In genomic region chr19:10653732-10654609, GRCh38 we compare ENCODE assay signal across 8 cellular contexts. TPM values are rescaled to one million over a fixed set of nuclear protein-coding genes. Genes with fewer than 3 reads are reported as not detected.
DNase-seq lines count a peak whose midpoint lies in the region; ATAC-seq and TF ChIP-seq lines count a peak whose summit lies in the region.

Gene ILF3 (plus strand): TSS chr19:10654346. CDS start chr19:10670606, 16,260 bp downstream.

- H3K27me3 ChIP-seq in HUES64 (ENCODE audit: insufficient read depth, low read length) (no peaks in the 10 kb centered on the region), OCI-LY1 (ENCODE audit: insufficient read depth, low read length) (no peaks in the 10 kb centered on the region)

- peaks cover 7% of the 10 kb centered on the region for H3K4me1 Mint-ChIP-seq in Calu3 (ENCODE audit: low read depth, unreplicated experiment)

- peak; percentile 71 for ATAC-seq in GM21447 (IDR thresholded peaks at IDR 0.05; ENCODE audit: unreplicated experiment)

- no peaks in the 10 kb centered on the region for H4K20me1 ChIP-seq in OCI-LY1 (ENCODE audit: insufficient read depth, low read length)

- TF ChIP-seq CTCF in Calu3 (IDR thresholded peaks at IDR 0.05; ENCODE audit: unreplicated experiment), result no peak
- no peak for TF ChIP-seq CTCF in OCI-LY1 (IDR thresholded peaks at IDR 0.05; ENCODE audit: low read length)

- under 1% methylated on average over 88 of the region's 91 CpGs for WGBS in HUES64

- in situ Hi-C loops in endometrial microvascular endothelial cells (cut with HindIII; ENCODE audit: inconsistent ontology term, low pct_unique_long_range_greater_than_20kb, low sequenced_read_pairs), result no loop called here

- no TSS peak for BruUV-seq in Calu3 (replicated peaks; lab: Mats Ljungman, UMichigan)

- H3K36me3 Mint-ChIP-seq in Calu3 (ENCODE audit: insufficient read depth, unreplicated experiment), result peaks cover 51% of the 10 kb centered on the region

- no peaks in the 10 kb centered on the region for H3F3A ChIP-seq in OCI-LY1 (ENCODE audit: insufficient read depth, low read length)

- H3K4me2 ChIP-seq in OCI-LY1 (ENCODE audit: low read length), result peak within 1 kb of the TSS; percentile 92

- peak within 1 kb of the TSS; percentile 84 for H3K4me3 ChIP-seq in HUES64 (ENCODE audit: low read length)
- peak within 1 kb of the TSS; percentile 98 for H3K4me3 ChIP-seq in OCI-LY1 (ENCODE audit: low read depth, low read length, poor library complexity, severe bottlenecking)

- H3K9ac ChIP-seq in HUES64 (ENCODE audit: low read depth, low read length) (peak within 1 kb of the TSS; percentile 100), OCI-LY1 (ENCODE audit: low read length) (peak within 1 kb of the TSS; percentile 97)

- peak; percentile 95 for DNase-seq in Calu3
- peak; percentile 100 for DNase-seq in activated CD8-positive, alpha-beta memory T cell treated with anti-CD3 and anti-CD28 coated beads, Interleukin-2, amount 50 U/mL, for 4 hours
- DNase-seq in mesenteric fat pad (ENCODE audit: low spot score), result peak; percentile 100
- peak; percentile 95 for DNase-seq in stimulated activated CD8-positive, alpha-beta memory T cell treated with anti-CD3 and anti-CD28 coated beads, Interleukin-15, amount 100 ng/mL, for 24 hours (ENCODE audit: low read depth)

- H3K79me2 ChIP-seq in OCI-LY1 (ENCODE audit: insufficient read depth, low read length), result peaks cover 43% of the 10 kb centered on the region

- H3K27ac ChIP-seq in HUES64 (ENCODE audit: low read depth, low read length) (peak within 1 kb of the TSS; percentile 99), OCI-LY1 (ENCODE audit: low read depth, low read length, poor library complexity, severe bottlenecking) (peak within 1 kb of the TSS; percentile 84)

- intact Hi-C loops in Calu3 (cut with micrococcal nuclease; ENCODE audit: unreplicated experiment), result no loop called here

- CTCF ChIA-PET in Calu3 (lab: Charles Lee), result no interaction called here

- peak within 1 kb of the TSS; percentile 96 for H3K27ac Mint-ChIP-seq in Calu3 (ENCODE audit: unreplicated experiment)

- H2AFZ ChIP-seq in OCI-LY1 (ENCODE audit: low read length), result no peak within 1 kb of the TSS

- H3K27me3 Mint-ChIP-seq in Calu3 (ENCODE audit: unreplicated experiment), result no peaks in the 10 kb centered on the region

- H3K36me3 ChIP-seq in HUES64 (ENCODE audit: insufficient read depth, low read length) (peaks cover 42% of the 10 kb centered on the region), OCI-LY1 (ENCODE audit: insufficient read depth, low read length) (peaks cover 41% of the 10 kb centered on the region)

- H3K9me3 Mint-ChIP-seq in Calu3 (ENCODE audit: low read depth, unreplicated experiment), result no peaks in the 10 kb centered on the region

- peak within 1 kb of the TSS; percentile 82 for H3K4me3 Mint-ChIP-seq in Calu3 (ENCODE audit: low read depth, unreplicated experiment)

- no peaks in the 10 kb centered on the region for H3K9me2 ChIP-seq in OCI-LY1 (ENCODE audit: low read depth, low read length)

- H3K9me3 ChIP-seq in HUES64 (ENCODE audit: insufficient read depth, low read depth, low read length) (no peaks in the 10 kb centered on the region), OCI-LY1 (ENCODE audit: low read length) (no peaks in the 10 kb centered on the region)

- H3K4me1 ChIP-seq in HUES64 (ENCODE audit: insufficient read depth, low read length) (no peaks in the 10 kb centered on the region), OCI-LY1 (ENCODE audit: insufficient read depth, low read length, severe bottlenecking) (peaks cover 47% of the 10 kb centered on the region)

RNA-seq across cellular contexts. Expression of gene ILF3, which starts in this region (rescaled TPM):
- total RNA-seq in Calu3 (2022) (262 and 267 TPM in 2 replicates), endometrial microvascular endothelial cells (ENCODE audit: inconsistent ontology term) (173 TPM), mesenteric fat pad (212 TPM)
- polyA plus RNA-seq in HUES64 (2013, experiment 1 of 2), result 346 TPM
- polyA plus RNA-seq in HUES64 (2013, experiment 2 of 2), result 330 TPM

Comparison
In these comparisons a context has a peak if more than half of its experiments do, and no peak if none do; other contexts are left out.
1. Peak in every context shown above with its lines: DNase-seq, ATAC-seq, H3K4me3 ChIP-seq and H3K27ac ChIP-seq.